In the genomic region with DNA sequence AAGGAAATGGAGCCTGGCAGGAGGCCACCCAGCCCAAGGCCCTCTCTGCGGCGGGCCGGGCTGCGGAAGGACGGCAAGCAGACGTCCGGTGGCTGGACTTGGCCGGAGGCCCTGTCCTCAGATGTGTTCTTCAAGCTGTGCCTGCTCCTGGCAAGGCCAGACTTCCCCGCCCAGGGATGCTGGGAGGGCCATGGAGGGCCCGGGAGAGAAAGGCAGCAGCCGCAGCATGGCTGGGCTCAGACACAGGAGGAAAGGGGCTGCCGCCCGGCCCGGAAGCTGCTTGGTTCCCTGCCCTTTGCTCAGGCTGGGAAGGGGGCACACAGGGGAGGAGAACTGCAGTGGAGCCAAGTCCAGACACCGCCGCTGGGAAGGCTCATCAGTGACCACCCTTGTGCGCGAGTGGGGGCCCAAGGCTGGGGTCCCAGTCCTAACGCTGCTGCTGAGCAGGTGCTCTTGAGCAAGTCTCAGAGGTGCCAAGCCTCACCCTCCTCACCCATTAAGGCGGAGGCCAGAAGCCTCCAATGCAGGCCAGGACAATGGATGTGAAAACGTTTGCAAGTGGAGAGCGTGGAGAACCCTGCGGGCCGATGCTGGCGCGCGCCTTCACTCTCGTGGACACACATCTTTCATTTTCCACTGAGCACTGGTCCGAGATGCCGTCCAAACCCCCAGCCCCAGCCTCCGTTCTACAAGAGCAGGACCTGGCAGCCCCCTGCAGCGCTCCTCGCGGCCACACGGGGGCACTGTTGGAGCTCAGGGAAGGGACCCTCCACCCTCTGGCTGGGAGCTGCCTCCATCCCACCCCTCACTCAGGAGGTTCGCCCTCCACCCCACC, we compare ENCODE assay signal across 8 cellular contexts. TPM values are rescaled to one million over a fixed set of nuclear protein-coding genes. Genes with fewer than 3 reads are reported as not detected.
DNase-seq lines count a peak whose midpoint lies in the region; ATAC-seq and TF ChIP-seq lines count a peak whose summit lies in the region.

No MANE protein-coding gene starts in this region.

- peaks cover 2% of the 10 kb centered on the region for H3K4me1 Mint-ChIP-seq in activated T-cell treated with anti-CD3 and anti-CD28 coated beads, Interleukin-2, amount 50 U/mL, for 24 hours (ENCODE audit: low read depth)
- peaks cover 4% of the 10 kb centered on the region for H3K4me1 Mint-ChIP-seq in osteocyte (ENCODE audit: unreplicated experiment)

- WGBS in thyroid gland, 2 donors: 38 to 40% methylated on average over 15 to 27 of the region's 36 CpGs

- H3K27me3 ChIP-seq in thyroid gland: no peaks in the 10 kb centered on the region

- no peak overlapping the region for H3K4me3 Mint-ChIP-seq in activated T-cell treated with anti-CD3 and anti-CD28 coated beads, Interleukin-2, amount 50 U/mL, for 24 hours
- no peak overlapping the region for H3K4me3 Mint-ChIP-seq in osteocyte (ENCODE audit: unreplicated experiment)

- no peaks in the 10 kb centered on the region for H3K36me3 ChIP-seq in thyroid gland

- no peaks in the 10 kb centered on the region for H3K9me3 ChIP-seq in thyroid gland

- H3K4me3 ChIP-seq in thyroid gland (replicated peaks in 1 of 3): no peak overlapping the region

- ATAC-seq in GM18861 (IDR thresholded peaks at IDR 0.05; ENCODE audit: unreplicated experiment): no peak

- H3K27ac Mint-ChIP-seq in activated T-cell treated with anti-CD3 and anti-CD28 coated beads, Interleukin-2, amount 50 U/mL, for 24 hours: no peak overlapping the region
- no peak overlapping the region for H3K27ac Mint-ChIP-seq in osteocyte (ENCODE audit: unreplicated experiment)

- no peak for TF ChIP-seq POLR2A in thyroid gland (IDR thresholded peaks at IDR 0.05)

- H3K36me3 Mint-ChIP-seq in activated T-cell treated with anti-CD3 and anti-CD28 coated beads, Interleukin-2, amount 50 U/mL, for 24 hours (ENCODE audit: low read depth): no peaks in the 10 kb centered on the region
- no peaks in the 10 kb centered on the region for H3K36me3 Mint-ChIP-seq in osteocyte (ENCODE audit: unreplicated experiment)

- H3K4me1 ChIP-seq in thyroid gland: peaks cover 0 to 43% of the 10 kb centered on the region in 2 donors

- peak; percentile 86 for TF ChIP-seq CTCF in osteocyte (IDR thresholded peaks at IDR 0.05)
- peak; percentile 70 to 96 (median 78) for TF ChIP-seq CTCF in thyroid gland (IDR thresholded peaks at IDR 0.05)

- intact Hi-C loops in thyroid gland (cut with DNase I): loop anchor here (10.0 kb wide), 1 partner anchor 81 kb away; the partner anchor contains the start of gene SNED1

- H3K27me3 Mint-ChIP-seq in activated T-cell treated with anti-CD3 and anti-CD28 coated beads, Interleukin-2, amount 50 U/mL, for 24 hours: peaks cover 50% of the 10 kb centered on the region
- H3K27me3 Mint-ChIP-seq in osteocyte (ENCODE audit: unreplicated experiment): peaks cover 8% of the 10 kb centered on the region

- no peaks in the 10 kb centered on the region for H3K9me3 Mint-ChIP-seq in activated T-cell treated with anti-CD3 and anti-CD28 coated beads, Interleukin-2, amount 50 U/mL, for 24 hours
- H3K9me3 Mint-ChIP-seq in osteocyte (ENCODE audit: unreplicated experiment): no peaks in the 10 kb centered on the region

- H3K27ac ChIP-seq in thyroid gland: peak overlapping the region in 1 of 3 donors; percentile 15

- DNase-seq in NCI-H82 (lab: John Stamatoyannopoulos, UW): peak; percentile 76
- DNase-seq in NCI-H82 treated with DMSO at 0.1 percent for 48 hours (lab: John Stamatoyannopoulos, UW; ENCODE audit: unreplicated experiment): no peak
- DNase-seq in NCI-H748 treated with DMSO at 0.1 percent for 48 hours (lab: John Stamatoyannopoulos, UW): peak; percentile 28
- peak; percentile 81 for DNase-seq in activated T-cell treated with anti-CD3 and anti-CD28 coated beads, Interleukin-2, amount 50 U/mL, for 24 hours
- peak; percentile 47 for DNase-seq in fibroblast of peridontal ligament (ENCODE audit: extremely low read depth)
- no peak for DNase-seq in osteocyte (ENCODE audit: extremely low spot score, unreplicated experiment)
- DNase-seq in thyroid gland: peak; percentile 59 to 61

RNA-seq across cellular contexts. Expression of gene CROCC2, which starts 7.9 kb away (rescaled TPM):
- not detected in 2 replicates for total RNA-seq in osteocyte
- total RNA-seq in thyroid gland: not detected

RNA-seq across cellular contexts. Expression of gene MAB21L4, which starts 18.1 kb away (rescaled TPM):
- total RNA-seq in osteocyte (not detected in 2 replicates), thyroid gland (under 1 TPM in 2 of 4 donors, not detected in 2; 0.33 to 0.81 TPM)

RNA-seq across cellular contexts. Expression of gene AGXT, which starts 45.4 kb away (rescaled TPM):
- total RNA-seq in osteocyte (not detected in 2 replicates), thyroid gland (not detected)

Comparison
In these comparisons a context has a peak if more than half of its experiments do, and no peak if none do; other contexts are left out.
1. DNase-seq: peak in NCI-H82 (single experiment), NCI-H748 treated with DMSO at 0.1 percent for 48 hours (single experiment), activated T-cell treated with anti-CD3 and anti-CD28 coated beads, Interleukin-2, amount 50 U/mL, for 24 hours (single experiment), fibroblast of peridontal ligament (single experiment) and thyroid gland (2 of 2); none in NCI-H82 treated with DMSO at 0.1 percent for 48 hours (single experiment) and osteocyte (single experiment).